Comparison of ENCODE assay signal across 13 cellular contexts in the genomic region with DNA sequence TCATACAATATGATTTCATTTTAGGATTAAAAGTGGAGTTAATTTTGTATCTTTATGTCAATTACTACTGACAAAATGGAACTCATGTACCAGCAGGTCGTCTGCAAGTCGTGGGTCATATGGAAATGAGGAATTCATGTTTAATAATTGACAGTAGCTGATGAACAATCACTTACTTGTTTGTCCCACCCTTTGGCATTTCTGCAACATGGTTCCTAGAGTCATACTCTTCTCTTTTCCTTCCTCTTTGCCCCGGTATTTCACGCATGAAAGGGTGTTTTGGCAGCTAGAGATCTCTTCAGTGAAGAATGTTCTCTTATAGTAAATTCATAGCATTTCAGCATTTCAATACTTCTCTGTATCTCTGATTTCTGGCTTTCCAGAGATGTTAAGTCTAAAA.
DNase-seq lines count a peak whose midpoint lies in the region; ATAC-seq and TF ChIP-seq lines count a peak whose summit lies in the region.
"Had no signal": no experiment of that assay in that cellular context is flagged by ENCODE, and none has a peak within 500 bp of the region (broad histone marks: within the 10 kb centered on the region; RNA-seq: fewer than 3 reads in every experiment).

No MANE protein-coding gene starts in this region.

- H3K27ac Mint-ChIP-seq in HFFc6, result no peak overlapping the region
- H3K27ac Mint-ChIP-seq: B cell; CD8-positive, alpha-beta T cell; GM23338 had no signal

- no peak for TF ChIP-seq CTCF in HFFc6 (IDR thresholded peaks at IDR 0.05)

- H3K4me3 Mint-ChIP-seq in HFFc6, result no peak overlapping the region
- H3K4me3 Mint-ChIP-seq: B cell; CD8-positive, alpha-beta T cell; GM23338 had no signal

- peak; percentile 50 for DNase-seq in renal cortical epithelial cell (ENCODE audit: low read depth)
- no peak for DNase-seq in HFFc6
- DNase-seq in NCI-H2171 treated with DMSO at 0.1 percent for 48 hours (lab: John Stamatoyannopoulos, UW), result no peak
- DNase-seq: CD8-positive, alpha-beta T cell; GF-D8; Right ventricle myocardium superior had no signal

- no peaks in the 10 kb centered on the region for H3K4me1 Mint-ChIP-seq in HFFc6 (ENCODE audit: low read depth)
- H3K4me1 Mint-ChIP-seq: B cell had no signal

- no peaks in the 10 kb centered on the region for H3K9me3 Mint-ChIP-seq in HFFc6
- H3K9me3 Mint-ChIP-seq: CD8-positive, alpha-beta T cell; GM23338 had no signal

- ATAC-seq in GM18909 (IDR thresholded peaks at IDR 0.05; ENCODE audit: poor library complexity, unreplicated experiment) (peak; percentile 23), HG02759 (IDR thresholded peaks at IDR 0.05; ENCODE audit: unreplicated experiment) (peak; percentile 16), HG03354 (IDR thresholded peaks at IDR 0.05; ENCODE audit: poor library complexity, severe bottlenecking, unreplicated experiment) (peak; percentile 14), GM21390 (IDR thresholded peaks at IDR 0.05; ENCODE audit: unreplicated experiment) (no peak), esophagus mucosa (no peak)
- ATAC-seq: CD8-positive, alpha-beta T cell had no signal

- peaks cover 3% of the 10 kb centered on the region; the same call in 1 of the 2 replicates for H3K27me3 Mint-ChIP-seq in HFFc6 (ENCODE audit: insufficient read depth)

- H3K36me3 Mint-ChIP-seq in HFFc6 (ENCODE audit: low read depth), result no peaks in the 10 kb centered on the region
- H3K36me3 Mint-ChIP-seq: CD8-positive, alpha-beta T cell had no signal

Comparison
In these comparisons a context has a peak if more than half of its experiments do, and no peak if none do; other contexts are left out.
1. ATAC-seq: peak in GM18909 (single experiment), HG02759 (single experiment) and HG03354 (single experiment); none in GM21390 (single experiment) and esophagus mucosa (single experiment).